In genomic region chr20:35264755-35265154, GRCh38 we compare ENCODE assay signal across 12 cellular contexts. TPM values are rescaled to one million over a fixed set of nuclear protein-coding genes. Genes with fewer than 3 reads are reported as not detected.
DNase-seq lines count a peak whose midpoint lies in the region; ATAC-seq and TF ChIP-seq lines count a peak whose summit lies in the region.
"Had no signal": no experiment of that assay in that cellular context is flagged by ENCODE, and none has a peak within 500 bp of the region (broad histone marks: within the 10 kb centered on the region; RNA-seq: fewer than 3 reads in every experiment).

No MANE protein-coding gene starts in this region.

- no peak overlapping the region for H3K27ac ChIP-seq in OCI-LY7 (ENCODE audit: low read depth, low read length, poor library complexity, severe bottlenecking)
- H3K27ac ChIP-seq: skin epidermis had no signal

- H3K36me3 ChIP-seq in OCI-LY7 (ENCODE audit: insufficient read depth, low read length), result no peaks in the 10 kb centered on the region

- POLR2A ChIA-PET in OCI-LY7 (lab: Charles Lee), result interaction anchor here (0.7 kb wide), 1 partner anchor 80 kb away, joined by 3 read pairs; no protein-coding TSS in a partner anchor

- H3K27ac Mint-ChIP-seq in endothelial cell (ENCODE audit: unreplicated experiment), result no peak overlapping the region
- H3K27ac Mint-ChIP-seq: activated T-helper 2 cell treated with anti-CD3 and anti-CD28 coated beads, Interferon-gamma antibody, Interleukin-2, Interleukin-4, amounts not matched to agents 10 μg/mL and 5 μg/mL and 100 μg/mL, durations not matched to agents 14 hours and 24 hours and 36 hours had no signal

- H3K4me3 Mint-ChIP-seq in endothelial cell (ENCODE audit: unreplicated experiment), result no peak overlapping the region

- H3K9me3 Mint-ChIP-seq in endothelial cell (ENCODE audit: unreplicated experiment), result peaks cover 3% of the 10 kb centered on the region
- H3K9me3 Mint-ChIP-seq: activated T-helper 2 cell treated with anti-CD3 and anti-CD28 coated beads, Interferon-gamma antibody, Interleukin-2, Interleukin-4, amounts not matched to agents 10 μg/mL and 5 μg/mL and 100 μg/mL, durations not matched to agents 14 hours and 24 hours and 36 hours had no signal

- H3K79me2 ChIP-seq in OCI-LY7 (ENCODE audit: insufficient read depth, low read depth, low read length), result no peaks in the 10 kb centered on the region

- peaks cover 11% of the 10 kb centered on the region for H3K4me1 Mint-ChIP-seq in endothelial cell (ENCODE audit: unreplicated experiment)

- intact Hi-C loops in OCI-LY7 (cut with micrococcal nuclease; ENCODE audit: unreplicated experiment), result loop anchor here (5.0 kb wide), 1 partner anchor 167 kb away; no protein-coding TSS in a partner anchor

- H4K20me1 ChIP-seq in OCI-LY7 (ENCODE audit: insufficient read depth, low read length), result no peaks in the 10 kb centered on the region

- H3K36me3 Mint-ChIP-seq in endothelial cell (ENCODE audit: low read depth, unreplicated experiment), result peaks cover 8% of the 10 kb centered on the region

- no peaks in the 10 kb centered on the region for H3K9me2 ChIP-seq in OCI-LY7 (ENCODE audit: insufficient read depth, low read length)

- peak; percentile 27; the same call in 1 of the 2 replicates for TF ChIP-seq CTCF in OCI-LY7 (conservative IDR thresholded peaks at IDR 0.05; ENCODE audit: low read length)
- no peak for TF ChIP-seq CTCF in endothelial cell (IDR thresholded peaks at IDR 0.05; ENCODE audit: unreplicated experiment)

- H3K4me3 ChIP-seq in OCI-LY7 (ENCODE audit: low read depth, low read length, poor library complexity, severe bottlenecking), result no peak overlapping the region
- H3K4me3 ChIP-seq: skin epidermis had no signal

- no TSS peak for BruUV-seq in OCI-LY7 (replicated peaks; lab: Mats Ljungman, UMichigan)

- no peak for ATAC-seq in GM21786 (IDR thresholded peaks at IDR 0.05; ENCODE audit: unreplicated experiment)

- H3K4me2 ChIP-seq in OCI-LY7 (ENCODE audit: low read length), result no peak overlapping the region

- CTCF ChIA-PET in OCI-LY7 (lab: Charles Lee; ENCODE audit: unreplicated experiment), result no interaction called here

- no peak overlapping the region for H2AFZ ChIP-seq in OCI-LY7 (ENCODE audit: low read length)

- H3K27me3 Mint-ChIP-seq in endothelial cell (ENCODE audit: unreplicated experiment), result peaks cover 7% of the 10 kb centered on the region

- DNase-seq in HCEC 1CT (peak; percentile 24), OCI-LY7 (ENCODE audit: low spot score) (no peak), endothelial cell (ENCODE audit: low spot score) (peak; percentile 58), renal cortical epithelial cell (ENCODE audit: low read depth) (peak; percentile 81), ureter (ENCODE audit: low spot score) (no peak), NCI-H1417 (lab: John Stamatoyannopoulos, UW) (no peak)
- no peak for DNase-seq in stimulated activated CD4-positive, alpha-beta T cell treated with anti-CD3 and anti-CD28 coated beads, Interleukin-12 subunit alpha, Interleukin-12 subunit beta, amount 100 ng/mL, for 4 hours
- DNase-seq: NCI-H2227 treated with DMSO at 0.1 percent for 48 hours had no signal

- H3K4me1 ChIP-seq in OCI-LY7 (ENCODE audit: insufficient read depth, low read length, poor library complexity, severe bottlenecking), result no peaks in the 10 kb centered on the region

- H3K9me3 ChIP-seq in OCI-LY7 (ENCODE audit: low read length), result no peaks in the 10 kb centered on the region

RNA-seq across cellular contexts. Expression of gene MMP24OS, which starts 13.2 kb away (rescaled TPM):
- 13.2 and 14.8 TPM in 2 replicates for total RNA-seq in OCI-LY7 (2014; rRNA removed; shearing (Covaris generic))
- total RNA-seq in OCI-LY7 (2022), result 44.6 and 48.5 TPM in 2 replicates
- total RNA-seq in endothelial cell (ENCODE audit: unreplicated experiment), result 80.7 TPM
- 0.69 and 11.1 TPM in 2 replicates for total RNA-seq in renal cortical epithelial cell
- 103 TPM for total RNA-seq in ureter

RNA-seq across cellular contexts. Expression of gene EIF6, which starts 19.8 kb away (rescaled TPM):
- 93.9 and 113 TPM in 2 replicates for total RNA-seq in OCI-LY7 (2014; rRNA removed; shearing (Covaris generic))
- total RNA-seq in OCI-LY7 (2022), result 90.6 and 106 TPM in 2 replicates
- 120 TPM for total RNA-seq in endothelial cell (ENCODE audit: unreplicated experiment)
- 199 and 503 TPM in 2 replicates for total RNA-seq in renal cortical epithelial cell
- total RNA-seq in ureter, result 191 TPM

RNA-seq across cellular contexts. Expression of gene FAM83C, which starts 27.5 kb away (rescaled TPM):
- total RNA-seq in OCI-LY7 (2014; rRNA removed; shearing (Covaris generic)), result not detected in 2 replicates
- total RNA-seq in OCI-LY7 (2022), result not detected in 2 replicates
- not detected for total RNA-seq in endothelial cell (ENCODE audit: unreplicated experiment)
- total RNA-seq in renal cortical epithelial cell, result not detected in 2 replicates
- 4.0 TPM for total RNA-seq in ureter
- total RNA-seq: activated T-helper 2 cell treated with anti-CD3 and anti-CD28 coated beads, Interferon-gamma antibody, Interleukin-2, Interleukin-4, amounts not matched to agents 10 μg/mL and 5 μg/mL and 100 μg/mL, durations not matched to agents 14 hours and 24 hours and 36 hours; lung had no signal

RNA-seq across cellular contexts. Expression of gene MMP24, which starts 38.3 kb away (rescaled TPM):
- not detected in 2 replicates for total RNA-seq in OCI-LY7 (2014; rRNA removed; shearing (Covaris generic))
- not detected in 2 replicates for total RNA-seq in OCI-LY7 (2022)
- total RNA-seq in endothelial cell (ENCODE audit: unreplicated experiment), result 9.1 TPM
- total RNA-seq in renal cortical epithelial cell, result 46.4 and 64.1 TPM in 2 replicates
- total RNA-seq in ureter, result 0.55 TPM
- total RNA-seq: activated T-helper 2 cell treated with anti-CD3 and anti-CD28 coated beads, Interferon-gamma antibody, Interleukin-2, Interleukin-4, amounts not matched to agents 10 μg/mL and 5 μg/mL and 100 μg/mL, durations not matched to agents 14 hours and 24 hours and 36 hours had no signal

Comparison
In these comparisons a context has a peak if more than half of its experiments do, and no peak if none do; other contexts are left out.
1. DNase-seq: peak in HCEC 1CT (single experiment), endothelial cell (single experiment) and renal cortical epithelial cell (single experiment); none in OCI-LY7 (single experiment), stimulated activated CD4-positive, alpha-beta T cell treated with anti-CD3 and anti-CD28 coated beads, Interleukin-12 subunit alpha, Interleukin-12 subunit beta, amount 100 ng/mL, for 4 hours (single experiment), ureter (single experiment) and NCI-H1417 (0 of 3).